Comparison of ENCODE assay signal across 1 cellular context in the genomic region with DNA sequence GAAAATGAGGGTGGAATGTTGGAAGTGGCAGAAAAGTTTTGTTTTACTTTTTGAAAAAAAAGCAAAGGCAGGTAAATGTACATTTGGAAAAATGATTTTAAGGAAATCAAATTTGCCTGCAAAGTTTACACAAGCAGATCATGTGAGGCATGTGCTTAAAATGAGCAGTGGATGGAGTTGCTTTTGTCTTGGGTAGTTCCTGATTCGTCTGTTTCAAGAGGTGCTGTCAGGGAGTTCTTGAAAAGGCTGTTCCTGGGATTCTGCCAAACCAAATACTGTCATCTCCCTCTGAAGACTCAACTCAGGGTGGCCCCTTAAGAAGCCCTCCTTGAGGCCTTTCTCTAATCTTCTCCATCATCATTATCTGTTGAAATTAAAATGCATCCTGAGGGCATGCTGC.
TF ChIP-seq lines count a peak whose summit lies in the region.

No MANE protein-coding gene starts in this region.

TF ChIP-seq in HEK293, 187 proteins besides CTCF, POLR2A, EP300 and RAD21 (continued from another document):
- TF ChIP-seq, protein P1, sequence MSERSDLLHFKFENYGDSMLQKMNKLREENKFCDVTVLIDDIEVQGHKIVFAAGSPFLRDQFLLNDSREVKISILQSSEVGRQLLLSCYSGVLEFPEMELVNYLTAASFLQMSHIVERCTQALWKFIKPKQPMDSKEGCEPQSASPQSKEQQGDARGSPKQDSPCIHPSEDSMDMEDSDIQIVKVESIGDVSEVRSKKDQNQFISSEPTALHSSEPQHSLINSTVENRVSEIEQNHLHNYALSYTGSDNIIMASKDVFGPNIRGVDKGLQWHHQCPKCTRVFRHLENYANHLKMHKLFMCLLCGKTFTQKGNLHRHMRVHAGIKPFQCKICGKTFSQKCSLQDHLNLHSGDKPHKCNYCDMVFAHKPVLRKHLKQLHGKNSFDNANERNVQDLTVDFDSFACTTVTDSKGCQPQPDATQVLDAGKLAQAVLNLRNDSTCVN (tag by site-specific recombination; optimal IDR thresholded peaks at IDR 0.05): no peak
